In genomic region chr3:44761347-44762169, GRCh38 we compare ENCODE assay signal across 8 cellular contexts. TPM values are rescaled to one million over a fixed set of nuclear protein-coding genes. Genes with fewer than 3 reads are reported as not detected.
DNase-seq lines count a peak whose midpoint lies in the region; ATAC-seq and TF ChIP-seq lines count a peak whose summit lies in the region.

Gene KIAA1143, minus strand, starts transcription at chr3:44761619. Its CDS starts 17 bp downstream, at chr3:44761602.
Gene KIF15, plus strand, starts transcription at chr3:44761794. Its CDS starts 72 bp downstream, at chr3:44761866.

- peaks cover 96% of the 10 kb centered on the region for H3K79me2 ChIP-seq in DOHH2 (ENCODE audit: control insufficient read depth, low read length)
- peaks cover 92% of the 10 kb centered on the region for H3K79me2 ChIP-seq in GM23338 (replicated peaks; ENCODE audit: insufficient read depth)
- peaks cover 42% of the 10 kb centered on the region for H3K79me2 ChIP-seq in fibroblast of lung (ENCODE audit: control insufficient read depth, insufficient read depth, low read length)

- peak within 1 kb of the TSS; percentile 93 for H3K4me3 Mint-ChIP-seq in GM23338
- H3K4me3 Mint-ChIP-seq in naive thymus-derived CD8-positive, alpha-beta T cell = peak within 1 kb of the TSS; percentile 87 to 96 (median 90)

- H3K27me3 Mint-ChIP-seq in GM23338 (ENCODE audit: insufficient read depth, low read depth, poor library complexity) = peaks cover 6% of the 10 kb centered on the region
- peaks cover 0 to 16% (median 0%) of the 10 kb centered on the region in 5 donors for H3K27me3 Mint-ChIP-seq in naive thymus-derived CD8-positive, alpha-beta T cell

- H3K27ac ChIP-seq in DOHH2 (ENCODE audit: low read depth, low read length) (peak within 1 kb of the TSS; percentile 54), GM23338 (ENCODE audit: low read depth) (peak within 1 kb of the TSS; percentile 98), fibroblast of lung (ENCODE audit: insufficient read depth, low read length) (peak within 1 kb of the TSS; percentile 87)

- peaks cover 53% of the 10 kb centered on the region for H3K9me3 Mint-ChIP-seq in GM23338
- peaks cover 0 to 29% (median 18%) of the 10 kb centered on the region in 9 donors for H3K9me3 Mint-ChIP-seq in naive thymus-derived CD8-positive, alpha-beta T cell

- TF ChIP-seq CTCF in DOHH2 (IDR thresholded peaks at IDR 0.05; ENCODE audit: low read depth, low read length, poor library complexity, severe bottlenecking) (peak; percentile 58), GM23338 (conservative IDR thresholded peaks at IDR 0.05; ENCODE audit: low read depth in 2 of 2) (peak; percentile 14 to 27; a peak in 2 of 4 replicates), fibroblast of lung (conservative IDR thresholded peaks at IDR 0.05 in 1 of 2, IDR thresholded peaks at IDR 0.05 in 1 of 2; ENCODE audit: low read depth in 1 of 2, low read length in 2 of 2) (no peak)

- H3K9me2 ChIP-seq in DOHH2 (replicated peaks; ENCODE audit: control insufficient read depth, low read length) = no peaks in the 10 kb centered on the region
- H3K9me2 ChIP-seq in GM23338 (ENCODE audit: insufficient read depth) = peaks cover 4% of the 10 kb centered on the region; the same call in 1 of the 2 replicates

- DNase-seq in GM23338 (ENCODE audit: low spot score) = peak; percentile 98
- DNase-seq in LHCN-M2 (ENCODE audit: low read depth) = peak; percentile 94
- peak; percentile 94 for DNase-seq in RPMI7951 (ENCODE audit: low read depth)
- peak; percentile 94 to 97 for DNase-seq in activated T-helper 1 cell treated with anti-CD3 and anti-CD28 coated beads, Interleukin-2, amount 50 U/mL, for 16 hours (ENCODE audit: low read depth in 1 of 2, low spot score in 1 of 2)
- peak; percentile 91 to 95 for DNase-seq in fibroblast of lung (ENCODE audit: low read depth in 2 of 2)
- DNase-seq in naive thymus-derived CD8-positive, alpha-beta T cell = peak; percentile 91 to 98 (median 94)
- peak; percentile 90 to 96 (median 95) for DNase-seq in stimulated activated naive CD4-positive, alpha-beta T cell (lab: John Stamatoyannopoulos, UW)

- H3K4me2 ChIP-seq in DOHH2 (ENCODE audit: low read length) (peak within 1 kb of the TSS; percentile 83), GM23338 (peak within 1 kb of the TSS; percentile 92), fibroblast of lung (ENCODE audit: extremely low read depth, insufficient read depth, low read length) (peak within 1 kb of the TSS; percentile 90)

- H3K4me1 ChIP-seq in DOHH2 (ENCODE audit: control insufficient read depth, low read length) (peaks cover 11% of the 10 kb centered on the region), GM23338 (ENCODE audit: insufficient read depth) (no peaks in the 10 kb centered on the region; the same call in 1 of the 2 replicates), fibroblast of lung (ENCODE audit: control insufficient read depth, extremely low read depth, insufficient read depth, low read length) (peaks cover 5% of the 10 kb centered on the region)

- peaks cover 3% of the 10 kb centered on the region; the same call in 2 of the 3 replicates for H3K4me1 Mint-ChIP-seq in GM23338
- peaks cover 16 to 37% (median 35%) of the 10 kb centered on the region in 4 donors for H3K4me1 Mint-ChIP-seq in naive thymus-derived CD8-positive, alpha-beta T cell

- H3F3A ChIP-seq in DOHH2 (ENCODE audit: control insufficient read depth, insufficient read depth) = no peaks in the 10 kb centered on the region
- no peaks in the 10 kb centered on the region; the same call in 1 of the 2 replicates for H3F3A ChIP-seq in GM23338 (replicated peaks; ENCODE audit: low read depth)

- H3K4me3 ChIP-seq in DOHH2 (ENCODE audit: low read length) = peak within 1 kb of the TSS; percentile 94
- H3K4me3 ChIP-seq in GM23338 = peak within 1 kb of the TSS; percentile 92
- peak within 1 kb of the TSS; percentile 71 to 96 (median 86) for H3K4me3 ChIP-seq in fibroblast of lung (replicated peaks in 1 of 4; ENCODE audit: control extremely low read depth in 1 of 4, insufficient read depth in 1 of 4, low read depth in 3 of 4, low read length in 4 of 4)

- H3K27me3 ChIP-seq in DOHH2 (ENCODE audit: control insufficient read depth, low read length) (no peaks in the 10 kb centered on the region), GM23338 (ENCODE audit: insufficient read depth) (no peaks in the 10 kb centered on the region), fibroblast of lung (ENCODE audit: control insufficient read depth, insufficient read depth, low read length) (no peaks in the 10 kb centered on the region)

- H3K27ac Mint-ChIP-seq in GM23338 = peak within 1 kb of the TSS; percentile 100
- H3K27ac Mint-ChIP-seq in naive thymus-derived CD8-positive, alpha-beta T cell = peak within 1 kb of the TSS; percentile 83 to 96 (median 90)

- H3K36me3 ChIP-seq in DOHH2 (ENCODE audit: control insufficient read depth, low read length) = peaks cover 79% of the 10 kb centered on the region
- peaks cover 19% of the 10 kb centered on the region for H3K36me3 ChIP-seq in GM23338 (ENCODE audit: insufficient read depth)
- H3K36me3 ChIP-seq in fibroblast of lung (ENCODE audit: control insufficient read depth, insufficient read depth, low read length) = no peaks in the 10 kb centered on the region

- POLR2A ChIA-PET in naive thymus-derived CD8-positive, alpha-beta T cell (lab: Charles Lee) = interaction anchor here (1.0 to 2.9 kb wide), 6 partner anchors 32 to 251 kb away, joined by 3 to 27 read pairs (median 8); partner anchors contain the start of genes ZNF501 and ZNF502

- peak within 1 kb of the TSS; percentile 84 for H2AFZ ChIP-seq in GM23338
- H2AFZ ChIP-seq in fibroblast of lung (ENCODE audit: low read length) = peak within 1 kb of the TSS; percentile 96

- H3K9me3 ChIP-seq in DOHH2 (ENCODE audit: control insufficient read depth, insufficient read depth, low read length) (peaks cover 15% of the 10 kb centered on the region), fibroblast of lung (ENCODE audit: control insufficient read depth, insufficient read depth, low read depth, low read length) (no peaks in the 10 kb centered on the region)

- peak; percentile 93 for ATAC-seq in GM23338
- ATAC-seq in naive thymus-derived CD8-positive, alpha-beta T cell = peak; percentile 96 to 99

- peaks cover 73% of the 10 kb centered on the region for H3K36me3 Mint-ChIP-seq in GM23338 (ENCODE audit: low read depth)
- peaks cover 12 to 33% (median 18%) of the 10 kb centered on the region in 3 donors for H3K36me3 Mint-ChIP-seq in naive thymus-derived CD8-positive, alpha-beta T cell

- peak within 1 kb of the TSS; percentile 41 for H3K9ac ChIP-seq in fibroblast of lung (ENCODE audit: insufficient read depth, low read length)

- H4K20me1 ChIP-seq in DOHH2 (ENCODE audit: control insufficient read depth, insufficient read depth, low read depth, low read length) (no peaks in the 10 kb centered on the region), GM23338 (replicated peaks; ENCODE audit: insufficient read depth) (0 out of 2 replicates have a peak, but pooled peaks cover 4% of the 10 kb centered on the region), fibroblast of lung (ENCODE audit: control insufficient read depth, extremely low read depth, insufficient read depth, low read length) (no peaks in the 10 kb centered on the region)

TF ChIP-seq in GM23338, 12 proteins besides CTCF, POLR2A, EP300 and RAD21 (continues in another document):
- TF ChIP-seq POLR2AphosphoS5 (IDR thresholded peaks at IDR 0.05; ENCODE audit: low read depth) = peak; percentile 78
- TF ChIP-seq NANOG (IDR thresholded peaks at IDR 0.05; ENCODE audit: borderline replicate concordance) = no peak

RNA-seq across cellular contexts. Expression of gene KIAA1143, which starts in this region (rescaled TPM):
- total RNA-seq in GM23338 (2014; rRNA removed; shearing (Covaris generic)) = 48.1 and 49.2 TPM in 2 replicates
- polyA plus RNA-seq in GM23338 (2016; fragmentation: Nextera tagmentation; extraction: Ambion mirVana) = 63.9 and 75.4 TPM in 2 replicates
- 28.5 and 30.1 TPM in 2 replicates for total RNA-seq in LHCN-M2 (2014; rRNA removed)
- 8.9 TPM for polyA plus RNA-seq in LHCN-M2 (2012)
- 29.7 and 32.0 TPM in 2 replicates for total RNA-seq in RPMI7951 (2014; rRNA removed; shearing (Covaris generic))
- 18.3 and 20.0 TPM in 2 replicates for total RNA-seq in fibroblast of lung
- polyA plus RNA-seq in fibroblast of lung = 16.0 and 18.9 TPM in 2 replicates
- 12.6 and 18.3 TPM in 2 replicates for polyA plus RNA-seq in fibroblast of lung (2012)
- polyA minus RNA-seq in fibroblast of lung (ENCODE audit: low replicate concordance) = 4.4 and 5.6 TPM in 2 replicates
- total RNA-seq in naive thymus-derived CD8-positive, alpha-beta T cell = 10 to 100 TPM; 39.8 to 50.0 TPM
- 10 to 100 TPM; 24.1 to 34.9 (median 30.6) TPM for polyA plus RNA-seq in naive thymus-derived CD8-positive, alpha-beta T cell

RNA-seq across cellular contexts. Expression of gene KIF15, which starts in this region (rescaled TPM):
- total RNA-seq in GM23338 (2014; rRNA removed; shearing (Covaris generic)) = 21.2 and 26.2 TPM in 2 replicates
- 21.8 and 25.8 TPM in 2 replicates for polyA plus RNA-seq in GM23338 (2016; fragmentation: Nextera tagmentation; extraction: Ambion mirVana)
- 21.5 and 25.9 TPM in 2 replicates for total RNA-seq in LHCN-M2 (2014; rRNA removed)
- 3.5 TPM for polyA plus RNA-seq in LHCN-M2 (2012)
- 30.2 and 41.2 TPM in 2 replicates for total RNA-seq in RPMI7951 (2014; rRNA removed; shearing (Covaris generic))
- 2.1 and 3.8 TPM in 2 replicates for total RNA-seq in fibroblast of lung
- polyA plus RNA-seq in fibroblast of lung = 3.1 and 9.4 TPM in 2 replicates
- 2.0 and 7.4 TPM in 2 replicates for polyA plus RNA-seq in fibroblast of lung (2012)
- polyA minus RNA-seq in fibroblast of lung (ENCODE audit: low replicate concordance) = 0.24 and 2.0 TPM in 2 replicates
- total RNA-seq in naive thymus-derived CD8-positive, alpha-beta T cell = under 1 TPM; 0.30 to 0.57 TPM
- polyA plus RNA-seq in naive thymus-derived CD8-positive, alpha-beta T cell = under 1 TPM in 1 of 3 donors, not detected in 2; 0.08 TPM

Comparison
In these comparisons a context has a peak if more than half of its experiments do, and no peak if none do; other contexts are left out.
1. Peak in every context shown above with its lines: DNase-seq, ATAC-seq, H3K4me3 ChIP-seq and H3K27ac ChIP-seq.
2. CTCF ChIP-seq: peak in DOHH2 (single experiment) and GM23338 (2 of 2); none in fibroblast of lung (0 of 2).